In genomic region chrX:121853762-121854613, GRCh38 we compare ENCODE assay signal across 28 cellular contexts.
"Had no signal": no experiment of that assay in that cellular context is flagged by ENCODE, and none has a peak within 500 bp of the region (broad histone marks: within the 10 kb centered on the region; RNA-seq: fewer than 3 reads in every experiment).

No MANE protein-coding gene starts in this region.

- H3K4me3 ChIP-seq: ovary, prostate gland, right atrium auricular region, right lobe of liver, sigmoid colon, stomach, thoracic aorta, thyroid gland, tibial nerve, upper lobe of left lung, vagina had no signal

- H3K4me3 Mint-ChIP-seq: naive thymus-derived CD4-positive, alpha-beta T cell; natural killer cell treated with Interleukin-12 subunit alpha and Interleukin-12 subunit beta and Interleukin-15 and Interleukin-18, amount 100 ng/mL, for 72 hours; nephron progenitor cell; neural crest cell; stimulated activated effector memory CD8-positive, alpha-beta T cell treated with anti-CD3 and anti-CD28 coated beads, Interleukin-12 subunit alpha, Interleukin-12 subunit beta, amount 100 ng/mL, for 72 hours; stimulated activated naive B cell treated with anti-CD40 and anti-IgM and Interleukin-4, amounts not matched to agents 10 μg/mL and 1 μg/mL and 100 μg/mL, for 72 hours; stimulated activated naive CD8-positive, alpha-beta T cell treated with anti-CD3 and anti-CD28 coated beads, Interleukin-15, Interleukin-2, amounts not matched to agents 100 ng/mL and 50 ng/mL, for 24 hours had no signal

- H3K27me3 Mint-ChIP-seq: naive thymus-derived CD4-positive, alpha-beta T cell; natural killer cell treated with Interleukin-12 subunit alpha and Interleukin-12 subunit beta and Interleukin-15 and Interleukin-18, amount 100 ng/mL, for 72 hours; stimulated activated naive B cell treated with anti-CD40 and anti-IgM and Interleukin-4, amounts not matched to agents 10 μg/mL and 1 μg/mL and 100 μg/mL, for 72 hours; stimulated activated naive CD8-positive, alpha-beta T cell treated with anti-CD3 and anti-CD28 coated beads, Interleukin-15, Interleukin-2, amounts not matched to agents 100 ng/mL and 50 ng/mL, for 24 hours had no signal

- H3K9me3 Mint-ChIP-seq: natural killer cell treated with Interleukin-12 subunit alpha and Interleukin-12 subunit beta and Interleukin-15 and Interleukin-18, amount 100 ng/mL, for 72 hours; stimulated activated effector memory CD8-positive, alpha-beta T cell treated with anti-CD3 and anti-CD28 coated beads, Interleukin-12 subunit alpha, Interleukin-12 subunit beta, amount 100 ng/mL, for 72 hours; stimulated activated naive CD8-positive, alpha-beta T cell treated with anti-CD3 and anti-CD28 coated beads, Interleukin-15, Interleukin-2, amounts not matched to agents 100 ng/mL and 50 ng/mL, for 24 hours had no signal

- H3K36me3 ChIP-seq: ovary, prostate gland, right atrium auricular region, right lobe of liver, sigmoid colon, stomach, thoracic aorta, thyroid gland, tibial nerve, upper lobe of left lung, vagina had no signal

- H3K9ac ChIP-seq: parathyroid adenoma had no signal

- H3K9me3 ChIP-seq: ovary, prostate gland, right atrium auricular region, right lobe of liver, sigmoid colon, stomach, thoracic aorta, thyroid gland, tibial nerve, upper lobe of left lung, vagina had no signal

- ATAC-seq: naive thymus-derived CD4-positive, alpha-beta T cell; stimulated activated effector memory CD8-positive, alpha-beta T cell treated with anti-CD3 and anti-CD28 coated beads, Interleukin-12 subunit alpha, Interleukin-12 subunit beta, amount 100 ng/mL, for 72 hours; stimulated activated naive B cell treated with anti-CD40 and anti-IgM and Interleukin-4, amounts not matched to agents 10 μg/mL and 1 μg/mL and 100 μg/mL, for 72 hours had no signal

- H3K4me1 Mint-ChIP-seq: nephron progenitor cell; neural crest cell; stimulated activated effector memory CD8-positive, alpha-beta T cell treated with anti-CD3 and anti-CD28 coated beads, Interleukin-12 subunit alpha, Interleukin-12 subunit beta, amount 100 ng/mL, for 72 hours; stimulated activated naive B cell treated with anti-CD40 and anti-IgM and Interleukin-4, amounts not matched to agents 10 μg/mL and 1 μg/mL and 100 μg/mL, for 72 hours had no signal

- H3K27ac ChIP-seq: ovary, parathyroid adenoma, prostate gland, right atrium auricular region, right lobe of liver, sigmoid colon, stomach, thoracic aorta, thyroid gland, tibial nerve, upper lobe of left lung, vagina had no signal

- H3K27ac Mint-ChIP-seq: natural killer cell treated with Interleukin-12 subunit alpha and Interleukin-12 subunit beta and Interleukin-15 and Interleukin-18, amount 100 ng/mL, for 72 hours; nephron progenitor cell; stimulated activated effector memory CD8-positive, alpha-beta T cell treated with anti-CD3 and anti-CD28 coated beads, Interleukin-12 subunit alpha, Interleukin-12 subunit beta, amount 100 ng/mL, for 72 hours; stimulated activated naive B cell treated with anti-CD40 and anti-IgM and Interleukin-4, amounts not matched to agents 10 μg/mL and 1 μg/mL and 100 μg/mL, for 72 hours; stimulated activated naive CD8-positive, alpha-beta T cell treated with anti-CD3 and anti-CD28 coated beads, Interleukin-15, Interleukin-2, amounts not matched to agents 100 ng/mL and 50 ng/mL, for 24 hours had no signal

- H2AFZ ChIP-seq: parathyroid adenoma had no signal

- H3K4me1 ChIP-seq: parathyroid adenoma, prostate gland, right atrium auricular region, right lobe of liver, sigmoid colon, stomach, thyroid gland, tibial nerve, upper lobe of left lung, vagina had no signal

- H3K36me3 Mint-ChIP-seq: naive thymus-derived CD4-positive, alpha-beta T cell; natural killer cell treated with Interleukin-12 subunit alpha and Interleukin-12 subunit beta and Interleukin-15 and Interleukin-18, amount 100 ng/mL, for 72 hours; stimulated activated effector memory CD8-positive, alpha-beta T cell treated with anti-CD3 and anti-CD28 coated beads, Interleukin-12 subunit alpha, Interleukin-12 subunit beta, amount 100 ng/mL, for 72 hours; stimulated activated naive B cell treated with anti-CD40 and anti-IgM and Interleukin-4, amounts not matched to agents 10 μg/mL and 1 μg/mL and 100 μg/mL, for 72 hours had no signal

- DNase-seq: naive thymus-derived CD4-positive, alpha-beta T cell; nephron progenitor cell; occipital lobe; ovary; retina; right lobe of liver; small intestine; stimulated activated CD4-positive, alpha-beta T cell treated with anti-CD3 and anti-CD28 coated beads, Interleukin-15, amount 100 ng/mL, for 24 hours; stimulated activated CD4-positive, alpha-beta T cell treated with anti-CD3 and anti-CD28 coated beads, Interleukin-2, amount 100 ng/mL, for 24 hours; stimulated activated CD4-positive, alpha-beta T cell treated with anti-CD3 and anti-CD28 coated beads, Interleukin-2, amount 100 ng/mL, for 48 hours; stimulated activated CD4-positive, alpha-beta T cell treated with anti-CD3 and anti-CD28 coated beads, Interleukin-4, amount 100 ng/mL, for 24 hours; stimulated activated naive B cell treated with anti-CD40 and anti-IgM and Interleukin-4, amounts not matched to agents 10 μg/mL and 1 μg/mL and 100 μg/mL, for 72 hours; stimulated activated naive CD4-positive, alpha-beta T cell treated with Interleukin-2 at 50 U/mL for 16 hours; stomach; thyroid gland; trophoblast cell had no signal

- H3K27me3 ChIP-seq: right atrium auricular region, right lobe of liver, sigmoid colon, stomach, thyroid gland, tibial nerve, upper lobe of left lung, vagina had no signal
